Comparison of ENCODE assay signal across 8 cellular contexts in the genomic region with DNA sequence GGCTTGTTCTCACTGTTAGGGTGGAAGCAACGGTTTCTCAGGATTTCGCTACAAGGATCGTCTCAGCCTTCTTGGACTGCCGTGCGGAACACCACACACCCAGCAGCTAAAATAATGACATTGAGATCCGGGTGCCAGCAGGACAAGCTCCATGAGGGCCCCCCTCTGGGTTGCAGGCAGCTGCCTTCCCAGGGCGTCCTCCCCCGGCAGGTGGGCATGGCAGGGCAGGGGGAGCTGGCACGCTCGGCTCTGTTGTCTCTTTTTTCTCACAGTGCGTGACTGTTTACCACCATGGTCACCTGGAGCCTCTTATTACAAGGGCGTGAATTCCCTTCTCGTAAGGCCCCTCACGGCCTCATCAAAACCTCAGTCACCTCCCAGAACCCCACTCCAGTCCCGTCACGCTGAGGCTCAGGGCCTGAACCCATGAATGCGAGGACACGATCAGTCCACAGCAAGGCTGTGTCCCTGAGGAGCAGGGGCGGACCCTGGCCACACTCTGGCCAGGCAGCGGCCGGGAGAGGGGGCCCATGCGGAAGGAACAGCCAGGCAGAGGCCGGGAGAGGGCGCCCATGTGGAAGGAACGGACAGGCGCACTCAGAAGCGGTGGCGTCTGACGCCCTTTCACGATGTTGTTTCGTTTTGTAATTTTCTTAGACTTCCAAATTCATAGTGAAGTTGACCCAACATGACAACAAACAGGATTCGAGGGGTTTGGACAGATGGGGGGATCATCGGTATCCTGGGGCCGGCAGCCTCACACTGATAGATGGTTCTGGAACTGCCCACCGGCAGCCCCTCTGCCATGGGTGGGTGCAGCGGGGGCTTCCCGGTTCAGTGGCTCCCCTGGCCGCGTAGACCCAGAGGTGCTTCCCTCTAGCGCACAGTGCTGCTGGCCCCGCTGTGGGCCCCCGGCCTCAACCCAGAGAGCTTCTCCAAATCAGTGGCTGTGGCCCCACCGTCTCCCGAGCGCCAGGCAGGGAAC. TPM values are rescaled to one million over a fixed set of nuclear protein-coding genes. Genes with fewer than 3 reads are reported as not detected.
DNase-seq lines count a peak whose midpoint lies in the region; ATAC-seq and TF ChIP-seq lines count a peak whose summit lies in the region.

No MANE protein-coding gene starts in this region.

- TF ChIP-seq CTCF in BE2C (IDR thresholded peaks at IDR 0.05; ENCODE audit: low read depth, low read length): peak; percentile 78
- peak; percentile 66 for TF ChIP-seq CTCF in GM20000 (IDR thresholded peaks at IDR 0.05; ENCODE audit: extremely low read depth, missing control alignments)
- peak in 3 of 4 experiments; percentile 57 to 84 (median 70) for TF ChIP-seq CTCF in gastroesophageal sphincter (IDR thresholded peaks at IDR 0.05)
- TF ChIP-seq CTCF in omental fat pad (IDR thresholded peaks at IDR 0.05): no peak

- H3K36me3 ChIP-seq in BE2C: no peaks in the 10 kb centered on the region
- no peaks in the 10 kb centered on the region for H3K36me3 ChIP-seq in gastroesophageal sphincter

- H3K27ac Mint-ChIP-seq in activated naive CD4-positive, alpha-beta T cell treated with anti-CD3 and anti-CD28 coated beads for 36 hours: no peak overlapping the region

- H3K27me3 Mint-ChIP-seq in activated naive CD4-positive, alpha-beta T cell treated with anti-CD3 and anti-CD28 coated beads for 36 hours (ENCODE audit: low read depth): peaks cover 56% of the 10 kb centered on the region

- CTCF ChIA-PET in activated naive CD4-positive, alpha-beta T cell treated with anti-CD3 and anti-CD28 coated beads for 36 hours (lab: Charles Lee): interaction anchor here (1.1 to 2.9 kb wide), 2 partner anchors 10 to 15 kb away, joined by 5 to 20 read pairs; a partner anchor contains a TSS

- peak overlapping the region; percentile 57 for H3K4me3 Mint-ChIP-seq in activated naive CD4-positive, alpha-beta T cell treated with anti-CD3 and anti-CD28 coated beads for 36 hours

- peak; percentile 75 for ATAC-seq in gastroesophageal sphincter
- ATAC-seq in omental fat pad (ENCODE audit: low FRiP score): peak; percentile 59
- no peak for ATAC-seq in GM21619 (IDR thresholded peaks at IDR 0.05; ENCODE audit: unreplicated experiment)
- ATAC-seq in HG02759 (IDR thresholded peaks at IDR 0.05; ENCODE audit: unreplicated experiment): no peak

- no peaks in the 10 kb centered on the region for H3K36me3 Mint-ChIP-seq in activated naive CD4-positive, alpha-beta T cell treated with anti-CD3 and anti-CD28 coated beads for 36 hours (ENCODE audit: low read depth)

- peaks cover 32% of the 10 kb centered on the region for H3K4me1 Mint-ChIP-seq in activated naive CD4-positive, alpha-beta T cell treated with anti-CD3 and anti-CD28 coated beads for 36 hours (ENCODE audit: low read depth)

- DNase-seq in BE2C (peak; percentile 84), GM20000 (ENCODE audit: low spot score) (peak; percentile 85), NCI-H526 treated with DMSO at 0.1 percent for 48 hours (lab: John Stamatoyannopoulos, UW) (peak; percentile 64), omental fat pad (ENCODE audit: low spot score) (no peak)
- DNase-seq in activated naive CD4-positive, alpha-beta T cell treated with anti-CD3 and anti-CD28 coated beads for 36 hours: peak; percentile 60

- WGBS in gastroesophageal sphincter (ENCODE audit: low coverage in 1 of 2), 2 donors: 47 to 48% methylated on average over 3 to 7 of the region's 45 CpGs

- peaks cover 70% of the 10 kb centered on the region for H3K27me3 ChIP-seq in BE2C
- H3K27me3 ChIP-seq in gastroesophageal sphincter: peaks cover 54% of the 10 kb centered on the region

- peak overlapping the region in 3 of 4 donors; percentile 38 to 62 (median 49) for H3K27ac ChIP-seq in gastroesophageal sphincter

- H3K4me1 ChIP-seq in BE2C (peaks cover 5% of the 10 kb centered on the region; the same call in 1 of the 2 replicates), gastroesophageal sphincter (peaks cover 0 to 39% (median 9%) of the 10 kb centered on the region in 3 donors)

- H3K4me3 ChIP-seq in BE2C (ENCODE audit: low read depth, low read length) (peak overlapping the region; percentile 59), gastroesophageal sphincter (peak overlapping the region; percentile 25 to 51)

- intact Hi-C loops in activated naive CD4-positive, alpha-beta T cell treated with anti-CD3 and anti-CD28 coated beads for 36 hours (cut with micrococcal nuclease): loop anchor here (1.0 kb wide), 2 partner anchors 15 to 38 kb away; no protein-coding TSS in a partner anchor

- H3K9me3 ChIP-seq in BE2C (no peaks in the 10 kb centered on the region), gastroesophageal sphincter (no peaks in the 10 kb centered on the region)

- TF ChIP-seq EP300 in gastroesophageal sphincter (IDR thresholded peaks at IDR 0.05): no peak

- TF ChIP-seq POLR2A in gastroesophageal sphincter (IDR thresholded peaks at IDR 0.05): no peak

- no peaks in the 10 kb centered on the region for H3K9me3 Mint-ChIP-seq in activated naive CD4-positive, alpha-beta T cell treated with anti-CD3 and anti-CD28 coated beads for 36 hours

RNA-seq across cellular contexts. Expression of a gene that starts 10.0 kb away (rescaled TPM):
- not detected for polyA plus RNA-seq in BE2C (2012; ENCODE audit: insufficient read depth, insufficient read length, low read depth)
- total RNA-seq in activated naive CD4-positive, alpha-beta T cell treated with anti-CD3 and anti-CD28 coated beads for 36 hours: not detected
- total RNA-seq in gastroesophageal sphincter (not detected), omental fat pad (not detected)

RNA-seq across cellular contexts. Expression of a gene that starts 18.2 kb away (rescaled TPM):
- 0.32 TPM for polyA plus RNA-seq in BE2C (2012; ENCODE audit: insufficient read depth, insufficient read length, low read depth)
- total RNA-seq in activated naive CD4-positive, alpha-beta T cell treated with anti-CD3 and anti-CD28 coated beads for 36 hours: not detected
- total RNA-seq in gastroesophageal sphincter (1 to 10 TPM in 3 of 4 donors, under 1 TPM in 1; 0.47 to 3.9 (median 3.3) TPM), omental fat pad (1 to 10 TPM in 1 of 4 donors, under 1 TPM in 1, not detected in 2; 0.74 to 2.8 TPM)

Comparison
In these comparisons a context has a peak if more than half of its experiments do, and no peak if none do; other contexts are left out.
1. CTCF ChIP-seq: peak in BE2C (single experiment), GM20000 (single experiment) and gastroesophageal sphincter (3 of 4); none in omental fat pad (0 of 3).
2. ATAC-seq: peak in gastroesophageal sphincter (single experiment) and omental fat pad (single experiment); none in GM21619 (single experiment) and HG02759 (single experiment).